Comparison of ENCODE assay signal across 1 cellular context in the genomic region with DNA sequence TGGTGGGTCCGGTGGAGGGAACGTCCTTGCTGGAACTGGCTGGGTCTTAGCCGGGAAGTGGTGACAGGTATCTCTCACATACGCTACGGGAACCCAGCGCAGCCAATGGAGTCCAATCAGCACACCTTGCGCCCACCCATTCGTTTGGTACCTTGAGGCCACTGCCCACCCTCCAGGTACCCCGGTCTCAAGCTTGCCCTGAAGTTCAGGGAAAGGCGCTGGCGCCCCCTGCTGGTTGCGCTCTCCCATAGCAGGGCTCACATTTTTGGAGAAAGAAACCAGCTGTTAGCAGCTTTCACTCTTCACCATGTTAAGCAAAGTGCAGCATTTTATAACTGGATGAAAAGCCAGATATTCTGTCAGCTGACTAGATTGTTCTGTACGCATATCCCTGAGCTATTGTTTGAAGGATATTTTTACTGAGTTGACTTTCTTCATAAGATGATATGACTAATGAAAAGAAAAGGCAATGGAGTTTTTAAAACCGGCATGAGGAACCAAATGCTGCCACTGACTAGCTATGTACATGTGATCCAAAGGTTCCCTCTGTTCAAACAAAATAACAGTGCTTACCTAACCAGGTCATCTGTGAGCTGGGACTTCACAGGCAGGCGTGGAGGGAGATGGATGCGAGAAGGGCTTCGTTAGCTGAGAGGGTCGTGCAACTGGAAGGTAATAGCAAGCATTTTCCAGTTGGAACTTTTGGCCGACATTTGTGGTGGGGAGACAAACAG.
A peak's percentile ranks its signal among the peaks of the same experiment; 100 is the strongest.
TF ChIP-seq lines count a peak whose summit lies in the region.

No MANE protein-coding gene starts in this region.

TF ChIP-seq in HepG2, 621 proteins besides CTCF, POLR2A, EP300 and RAD21 (continued from another document):
- TF ChIP-seq ZNF501 (CRISPR knock-in tag; IDR thresholded peaks at IDR 0.05) (no peak), GTF3A (CRISPR knock-in tag; conservative IDR thresholded peaks at IDR 0.05) (no peak), MIXL1 (CRISPR knock-in tag; IDR thresholded peaks at IDR 0.05) (no peak; the same call in 1 of the 2 replicates), ZNF580 (CRISPR knock-in tag; IDR thresholded peaks at IDR 0.05; ENCODE audit: borderline replicate concordance, low read depth) (no peak), DZIP1 (CRISPR knock-in tag; IDR thresholded peaks at IDR 0.05) (no peak), MAF1 (CRISPR knock-in tag; IDR thresholded peaks at IDR 0.05; ENCODE audit: borderline replicate concordance) (no peak), TP53 (CRISPR knock-in tag; conservative IDR thresholded peaks at IDR 0.05) (no peak), ZNF570 (CRISPR knock-in tag; IDR thresholded peaks at IDR 0.05; ENCODE audit: borderline replicate concordance) (no peak), CENPX (CRISPR knock-in tag; IDR thresholded peaks at IDR 0.05) (no peak), ZFP62 (CRISPR knock-in tag; IDR thresholded peaks at IDR 0.05) (no peak), SOX13 (IDR thresholded peaks at IDR 0.05) (no peak), SOX13 (CRISPR knock-in tag; conservative IDR thresholded peaks at IDR 0.05 in 1 of 2, IDR thresholded peaks at IDR 0.05 in 1 of 2) (peak in 1 of 2 experiments; percentile 13; a peak in 1 of 4 replicates), NCOA1 (CRISPR knock-in tag; IDR thresholded peaks at IDR 0.05) (no peak), IKZF1 (IDR thresholded peaks at IDR 0.05) (no peak), MED13 (CRISPR knock-in tag; IDR thresholded peaks at IDR 0.05) (no peak), ZNF567 (CRISPR knock-in tag; IDR thresholded peaks at IDR 0.05; ENCODE audit: borderline replicate concordance) (no peak), ZNF850 (CRISPR knock-in tag; conservative IDR thresholded peaks at IDR 0.05) (no peak), NFE2L1 (CRISPR knock-in tag; IDR thresholded peaks at IDR 0.05; ENCODE audit: borderline replicate concordance) (no peak), GZF1 (CRISPR knock-in tag; IDR thresholded peaks at IDR 0.05) (no peak), NCOA2 (CRISPR knock-in tag; IDR thresholded peaks at IDR 0.05) (no peak), EEA1 (CRISPR knock-in tag; IDR thresholded peaks at IDR 0.05; ENCODE audit: borderline replicate concordance) (no peak), BRF2 (CRISPR knock-in tag; IDR thresholded peaks at IDR 0.05) (0 out of 2 replicates have a peak, but pooled peaks have one; percentile 47), CEBPG (CRISPR knock-in tag; IDR thresholded peaks at IDR 0.05) (peak; percentile 37; the same call in 1 of the 2 replicates), KAT2B (IDR thresholded peaks at IDR 0.05; ENCODE audit: borderline replicate concordance, low read depth, low read length) (no peak), ZC3H13 (CRISPR knock-in tag; IDR thresholded peaks at IDR 0.05) (no peak), POGZ (CRISPR knock-in tag; IDR thresholded peaks at IDR 0.05) (peak; percentile 48; the same call in 1 of the 2 replicates), ZNF510 (CRISPR knock-in tag; IDR thresholded peaks at IDR 0.05; ENCODE audit: low read depth) (no peak), BRD4 (CRISPR knock-in tag; IDR thresholded peaks at IDR 0.05) (peak; percentile 23; the same call in 1 of the 2 replicates), RXRB (CRISPR knock-in tag; IDR thresholded peaks at IDR 0.05; ENCODE audit: borderline replicate concordance) (peak; percentile 42; the same call in 1 of the 2 replicates), ZNF543 (CRISPR knock-in tag; IDR thresholded peaks at IDR 0.05) (no peak), GATA4 (IDR thresholded peaks at IDR 0.05; ENCODE audit: borderline replicate concordance, low read depth) (no peak), ARNT (IDR thresholded peaks at IDR 0.05) (no peak), ISL2 (CRISPR knock-in tag; IDR thresholded peaks at IDR 0.05) (no peak), ZEB1 (IDR thresholded peaks at IDR 0.05; ENCODE audit: insufficient replicate concordance, low read depth) (no peak), ZNF235 (CRISPR knock-in tag; IDR thresholded peaks at IDR 0.05; ENCODE audit: borderline replicate concordance) (no peak), ATF7 (IDR thresholded peaks at IDR 0.05) (no peak), ATF7 (CRISPR knock-in tag; IDR thresholded peaks at IDR 0.05) (0 out of 2 replicates have a peak, but pooled peaks have one; percentile 12), MAX (IDR thresholded peaks at IDR 0.05) (peak; percentile 60), KDM6A (CRISPR knock-in tag; IDR thresholded peaks at IDR 0.05; ENCODE audit: low read depth) (no peak)
- TF ChIP-seq, protein P1, sequence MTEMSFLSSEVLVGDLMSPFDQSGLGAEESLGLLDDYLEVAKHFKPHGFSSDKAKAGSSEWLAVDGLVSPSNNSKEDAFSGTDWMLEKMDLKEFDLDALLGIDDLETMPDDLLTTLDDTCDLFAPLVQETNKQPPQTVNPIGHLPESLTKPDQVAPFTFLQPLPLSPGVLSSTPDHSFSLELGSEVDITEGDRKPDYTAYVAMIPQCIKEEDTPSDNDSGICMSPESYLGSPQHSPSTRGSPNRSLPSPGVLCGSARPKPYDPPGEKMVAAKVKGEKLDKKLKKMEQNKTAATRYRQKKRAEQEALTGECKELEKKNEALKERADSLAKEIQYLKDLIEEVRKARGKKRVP (CRISPR knock-in tag; IDR thresholded peaks at IDR 0.05), result no peak
- TF ChIP-seq, protein P2, sequence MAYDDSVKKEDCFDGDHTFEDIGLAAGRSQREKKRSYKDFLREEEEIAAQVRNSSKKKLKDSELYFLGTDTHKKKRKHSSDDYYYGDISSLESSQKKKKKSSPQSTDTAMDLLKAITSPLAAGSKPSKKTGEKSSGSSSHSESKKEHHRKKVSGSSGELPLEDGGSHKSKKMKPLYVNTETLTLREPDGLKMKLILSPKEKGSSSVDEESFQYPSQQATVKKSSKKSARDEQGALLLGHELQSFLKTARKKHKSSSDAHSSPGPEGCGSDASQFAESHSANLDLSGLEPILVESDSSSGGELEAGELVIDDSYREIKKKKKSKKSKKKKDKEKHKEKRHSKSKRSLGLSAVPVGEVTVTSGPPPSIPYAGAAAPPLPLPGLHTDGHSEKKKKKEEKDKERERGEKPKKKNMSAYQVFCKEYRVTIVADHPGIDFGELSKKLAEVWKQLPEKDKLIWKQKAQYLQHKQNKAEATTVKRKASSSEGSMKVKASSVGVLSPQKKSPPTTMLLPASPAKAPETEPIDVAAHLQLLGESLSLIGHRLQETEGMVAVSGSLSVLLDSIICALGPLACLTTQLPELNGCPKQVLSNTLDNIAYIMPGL (CRISPR knock-in tag; IDR thresholded peaks at IDR 0.05; ENCODE audit: borderline replicate concordance in 1 of 2, low read depth in 1 of 2), result peak in 1 of 2 experiments; percentile 25; a peak in 1 of 4 replicates
- TF ChIP-seq, protein P3, sequence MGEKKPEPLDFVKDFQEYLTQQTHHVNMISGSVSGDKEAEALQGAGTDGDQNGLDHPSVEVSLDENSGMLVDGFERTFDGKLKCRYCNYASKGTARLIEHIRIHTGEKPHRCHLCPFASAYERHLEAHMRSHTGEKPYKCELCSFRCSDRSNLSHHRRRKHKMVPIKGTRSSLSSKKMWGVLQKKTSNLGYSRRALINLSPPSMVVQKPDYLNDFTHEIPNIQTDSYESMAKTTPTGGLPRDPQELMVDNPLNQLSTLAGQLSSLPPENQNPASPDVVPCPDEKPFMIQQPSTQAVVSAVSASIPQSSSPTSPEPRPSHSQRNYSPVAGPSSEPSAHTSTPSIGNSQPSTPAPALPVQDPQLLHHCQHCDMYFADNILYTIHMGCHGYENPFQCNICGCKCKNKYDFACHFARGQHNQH (CRISPR knock-in tag; IDR thresholded peaks at IDR 0.05), result no peak
- TF ChIP-seq, protein P4, sequence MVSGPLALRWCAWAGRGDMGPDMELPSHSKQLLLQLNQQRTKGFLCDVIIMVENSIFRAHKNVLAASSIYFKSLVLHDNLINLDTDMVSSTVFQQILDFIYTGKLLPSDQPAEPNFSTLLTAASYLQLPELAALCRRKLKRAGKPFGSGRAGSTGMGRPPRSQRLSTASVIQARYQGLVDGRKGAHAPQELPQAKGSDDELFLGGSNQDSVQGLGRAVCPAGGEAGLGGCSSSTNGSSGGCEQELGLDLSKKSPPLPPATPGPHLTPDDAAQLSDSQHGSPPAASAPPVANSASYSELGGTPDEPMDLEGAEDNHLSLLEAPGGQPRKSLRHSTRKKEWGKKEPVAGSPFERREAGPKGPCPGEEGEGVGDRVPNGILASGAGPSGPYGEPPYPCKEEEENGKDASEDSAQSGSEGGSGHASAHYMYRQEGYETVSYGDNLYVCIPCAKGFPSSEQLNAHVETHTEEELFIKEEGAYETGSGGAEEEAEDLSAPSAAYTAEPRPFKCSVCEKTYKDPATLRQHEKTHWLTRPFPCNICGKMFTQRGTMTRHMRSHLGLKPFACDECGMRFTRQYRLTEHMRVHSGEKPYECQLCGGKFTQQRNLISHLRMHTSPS (CRISPR knock-in tag; IDR thresholded peaks at IDR 0.05; ENCODE audit: low read depth), result no peak
